In genomic region chrX:39309018-39309620, GRCh38 we compare ENCODE assay signal across 9 cellular contexts.
DNase-seq lines count a peak whose midpoint lies in the region; ATAC-seq and TF ChIP-seq lines count a peak whose summit lies in the region.
"Had no signal": no experiment of that assay in that cellular context is flagged by ENCODE, and none has a peak within 500 bp of the region (broad histone marks: within the 10 kb centered on the region; RNA-seq: fewer than 3 reads in every experiment).

No MANE protein-coding gene starts in this region.

- H3K27me3 ChIP-seq in upper lobe of left lung: no peaks in the 10 kb centered on the region
- peaks cover 14% of the 10 kb centered on the region for H3K27me3 ChIP-seq in WERI-Rb-1 (ENCODE audit: insufficient read depth, low read depth, severe bottlenecking)

- H3K4me3 Mint-ChIP-seq in WTC11: no peak overlapping the region

- no peaks in the 10 kb centered on the region for H3K9me3 ChIP-seq in upper lobe of left lung
- no peaks in the 10 kb centered on the region for H3K9me3 ChIP-seq in WERI-Rb-1 (ENCODE audit: severe bottlenecking)

- POLR2A ChIA-PET in WTC11 (lab: Charles Lee): no interaction called here

- TF ChIP-seq POLR2A in upper lobe of left lung (IDR thresholded peaks at IDR 0.05): no peak

- H3K4me3 ChIP-seq in upper lobe of left lung: no peak overlapping the region
- no peak overlapping the region for H3K4me3 ChIP-seq in WERI-Rb-1 (ENCODE audit: low read depth, low read length)

- H3K4me1 ChIP-seq in upper lobe of left lung: peaks cover 0 to 15% (median 5%) of the 10 kb centered on the region in 4 donors

- peak in 1 of 2 donors; percentile 35 for ATAC-seq in upper lobe of left lung (ENCODE audit: low FRiP score in 2 of 2)
- ATAC-seq in HG02642 (IDR thresholded peaks at IDR 0.05; ENCODE audit: poor library complexity, unreplicated experiment): no peak
- ATAC-seq in WTC11: no peak

- H3K27ac Mint-ChIP-seq in WTC11: no peak overlapping the region

- DNase-seq in activated CD8-positive, alpha-beta memory T cell treated with anti-CD3 and anti-CD28 coated beads for 24 hours: peak; percentile 74
- DNase-seq in activated CD8-positive, alpha-beta memory T cell treated with anti-CD3 and anti-CD28 coated beads, Interleukin-2, amount 50 U/mL, for 48 hours: no peak
- DNase-seq in activated T-cell treated with anti-CD3 and anti-CD28 coated beads, Interleukin-2, amount 50 U/mL, for 48 hours: peak; percentile 65 to 67
- DNase-seq in kidney tubule cell (ENCODE audit: low spot score) (peak; percentile 69), upper lobe of left lung (no peak), WTC11 (ENCODE audit: low spot score) (no peak), WERI-Rb-1 (no peak)
- DNase-seq: activated gamma-delta T cell treated with Interleukin-2 at 50 U/mL for 16 hours had no signal

- no peaks in the 10 kb centered on the region for H3K27me3 Mint-ChIP-seq in WTC11 (ENCODE audit: low read depth)

- H3K4me1 Mint-ChIP-seq in WTC11: peaks cover 7% of the 10 kb centered on the region

- WGBS in upper lobe of left lung, 2 donors: 29 to 48% methylated on average over 3 to 6 of the region's 6 CpGs

- peak overlapping the region in 3 of 4 donors; percentile 3 to 52 (median 46) for H3K27ac ChIP-seq in upper lobe of left lung
- no peak overlapping the region for H3K27ac ChIP-seq in WERI-Rb-1

- TF ChIP-seq CTCF in upper lobe of left lung (IDR thresholded peaks at IDR 0.05) (no peak), WTC11 (IDR thresholded peaks at IDR 0.05) (no peak), WERI-Rb-1 (IDR thresholded peaks at IDR 0.05; ENCODE audit: low read depth, low read length) (no peak)

- H3K36me3 Mint-ChIP-seq in WTC11: no peaks in the 10 kb centered on the region

- H3K36me3 ChIP-seq in upper lobe of left lung (no peaks in the 10 kb centered on the region), WERI-Rb-1 (no peaks in the 10 kb centered on the region)

- CTCF ChIA-PET in WTC11 (lab: Charles Lee): no interaction called here

- peaks cover 3% of the 10 kb centered on the region for H3K9me3 Mint-ChIP-seq in WTC11

- no peak for TF ChIP-seq EP300 in upper lobe of left lung (IDR thresholded peaks at IDR 0.05)

TF ChIP-seq in WTC11, 78 proteins besides CTCF, POLR2A, EP300 and RAD21:
- TF ChIP-seq MYBL2 (CRISPR knock-in tag; IDR thresholded peaks at IDR 0.05): no peak
- no peak for TF ChIP-seq HMGA2 (CRISPR knock-in tag; IDR thresholded peaks at IDR 0.05)
- TF ChIP-seq STAT6 (CRISPR knock-in tag; conservative IDR thresholded peaks at IDR 0.05; ENCODE audit: low read depth): no peak
- TF ChIP-seq ETV6 (CRISPR knock-in tag; IDR thresholded peaks at IDR 0.05): no peak
- no peak for TF ChIP-seq ZNF416 (CRISPR knock-in tag; IDR thresholded peaks at IDR 0.05)
- no peak for TF ChIP-seq ZNF671 (CRISPR knock-in tag; IDR thresholded peaks at IDR 0.05)
- no peak for TF ChIP-seq ZBTB21 (CRISPR knock-in tag; IDR thresholded peaks at IDR 0.05; ENCODE audit: borderline replicate concordance)
- no peak for TF ChIP-seq ATF2 (CRISPR knock-in tag; IDR thresholded peaks at IDR 0.05; ENCODE audit: borderline replicate concordance, low read depth)
- no peak for TF ChIP-seq ZMAT4 (CRISPR knock-in tag; IDR thresholded peaks at IDR 0.05)

Comparison
In these comparisons a context has a peak if more than half of its experiments do, and no peak if none do; other contexts are left out.
1. DNase-seq: peak in activated CD8-positive, alpha-beta memory T cell treated with anti-CD3 and anti-CD28 coated beads for 24 hours (single experiment), activated T-cell treated with anti-CD3 and anti-CD28 coated beads, Interleukin-2, amount 50 U/mL, for 48 hours (2 of 2) and kidney tubule cell (single experiment); none in activated CD8-positive, alpha-beta memory T cell treated with anti-CD3 and anti-CD28 coated beads, Interleukin-2, amount 50 U/mL, for 48 hours (single experiment), upper lobe of left lung (0 of 2), WTC11 (single experiment) and WERI-Rb-1 (single experiment).